ENCODE assay signal across 1 cellular context in genomic region chr4:184983660-184984356, GRCh38.
TF ChIP-seq lines count a peak whose summit lies in the region.

No MANE protein-coding gene starts in this region.

TF ChIP-seq in HEK293, 187 proteins besides CTCF, POLR2A, EP300 and RAD21 (continued from another document):
- TF ChIP-seq, protein P1, sequence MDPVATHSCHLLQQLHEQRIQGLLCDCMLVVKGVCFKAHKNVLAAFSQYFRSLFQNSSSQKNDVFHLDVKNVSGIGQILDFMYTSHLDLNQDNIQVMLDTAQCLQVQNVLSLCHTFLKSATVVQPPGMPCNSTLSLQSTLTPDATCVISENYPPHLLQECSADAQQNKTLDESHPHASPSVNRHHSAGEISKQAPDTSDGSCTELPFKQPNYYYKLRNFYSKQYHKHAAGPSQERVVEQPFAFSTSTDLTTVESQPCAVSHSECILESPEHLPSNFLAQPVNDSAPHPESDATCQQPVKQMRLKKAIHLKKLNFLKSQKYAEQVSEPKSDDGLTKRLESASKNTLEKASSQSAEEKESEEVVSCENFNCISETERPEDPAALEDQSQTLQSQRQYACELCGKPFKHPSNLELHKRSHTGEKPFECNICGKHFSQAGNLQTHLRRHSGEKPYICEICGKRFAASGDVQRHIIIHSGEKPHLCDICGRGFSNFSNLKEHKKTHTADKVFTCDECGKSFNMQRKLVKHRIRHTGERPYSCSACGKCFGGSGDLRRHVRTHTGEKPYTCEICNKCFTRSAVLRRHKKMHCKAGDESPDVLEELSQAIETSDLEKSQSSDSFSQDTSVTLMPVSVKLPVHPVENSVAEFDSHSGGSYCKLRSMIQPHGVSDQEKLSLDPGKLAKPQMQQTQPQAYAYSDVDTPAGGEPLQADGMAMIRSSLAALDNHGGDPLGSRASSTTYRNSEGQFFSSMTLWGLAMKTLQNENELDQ (tag by site-specific recombination; IDR thresholded peaks at IDR 0.05; ENCODE audit: low read depth): no peak
